ENCODE assay signal across 20 cellular contexts in the genomic region with DNA sequence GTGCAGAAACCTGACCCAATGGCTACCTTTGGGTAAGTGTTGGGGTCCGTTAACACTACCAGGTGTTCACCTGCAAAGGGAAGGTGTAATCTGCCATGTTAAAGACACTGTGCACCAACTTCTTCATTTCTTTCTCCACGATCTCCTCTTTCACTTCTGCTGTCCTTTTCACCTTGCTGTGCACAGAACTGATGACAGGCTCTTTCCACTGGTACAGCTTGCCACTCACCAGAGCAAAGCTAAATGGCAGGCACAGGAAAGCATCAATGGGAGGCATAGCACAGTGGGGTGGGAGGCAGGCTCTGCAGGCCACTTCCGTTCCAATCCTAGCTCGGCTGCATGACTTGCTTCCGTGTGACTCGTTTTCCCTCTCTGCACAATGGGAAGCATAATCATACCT.
"Had no signal": no experiment of that assay in that cellular context is flagged by ENCODE, and none has a peak within 500 bp of the region (broad histone marks: within the 10 kb centered on the region; RNA-seq: fewer than 3 reads in every experiment).

No MANE protein-coding gene starts in this region.

- H3K9ac ChIP-seq: parathyroid adenoma had no signal

- H3K36me3 ChIP-seq: esophagus squamous epithelium, thoracic aorta, upper lobe of right lung had no signal

- ATAC-seq: activated CD8-positive, alpha-beta T cell treated with anti-CD3 and anti-CD28 coated beads, Interleukin-2, amount 10 ng/mL, durations not matched to agents 7 days and 5 days; body of pancreas; effector memory CD8-positive, alpha-beta T cell; left ventricle myocardium superior; sciatic nerve; stimulated activated effector memory CD8-positive, alpha-beta T cell treated with anti-CD3 and anti-CD28 coated beads, Interleukin-12 subunit alpha, Interleukin-12 subunit beta, amount 100 ng/mL, for 72 hours; upper lobe of right lung had no signal

- H3K9me3 ChIP-seq: body of pancreas, esophagus squamous epithelium, thoracic aorta, upper lobe of right lung had no signal

- H3K9me3 Mint-ChIP-seq: activated naive CD8-positive, alpha-beta T cell treated with anti-CD3 and anti-CD28 coated beads, Interleukin-2, amount 10 ng/mL, durations not matched to agents 7 days and 5 days; activated T-cell treated with anti-CD3 and anti-CD28 coated beads, Interleukin-2, amount 50 U/mL, for 24 hours; activated T-helper 2 cell treated with anti-CD3 and anti-CD28 coated beads, Interferon-gamma antibody, Interleukin-2, Interleukin-4, amounts not matched to agents 10 μg/mL and 5 μg/mL and 100 μg/mL, durations not matched to agents 14 hours and 24 hours and 36 hours; effector memory CD8-positive, alpha-beta T cell; stimulated activated effector memory CD8-positive, alpha-beta T cell treated with anti-CD3 and anti-CD28 coated beads, Interleukin-12 subunit alpha, Interleukin-12 subunit beta, amount 100 ng/mL, for 72 hours had no signal

- H3K4me3 Mint-ChIP-seq: activated CD8-positive, alpha-beta T cell treated with anti-CD3 and anti-CD28 coated beads, Interleukin-2, amount 10 ng/mL, durations not matched to agents 7 days and 5 days; activated naive CD8-positive, alpha-beta T cell treated with anti-CD3 and anti-CD28 coated beads, Interleukin-2, amount 10 ng/mL, durations not matched to agents 7 days and 5 days; activated T-cell treated with anti-CD3 and anti-CD28 coated beads, Interleukin-2, amount 50 U/mL, for 24 hours; effector memory CD8-positive, alpha-beta T cell; stimulated activated effector memory CD8-positive, alpha-beta T cell treated with anti-CD3 and anti-CD28 coated beads, Interleukin-12 subunit alpha, Interleukin-12 subunit beta, amount 100 ng/mL, for 72 hours had no signal

- H3K27ac Mint-ChIP-seq: activated CD8-positive, alpha-beta T cell treated with anti-CD3 and anti-CD28 coated beads, Interleukin-2, amount 10 ng/mL, durations not matched to agents 7 days and 5 days; activated naive CD8-positive, alpha-beta T cell treated with anti-CD3 and anti-CD28 coated beads, Interleukin-2, amount 10 ng/mL, durations not matched to agents 7 days and 5 days; activated T-cell treated with anti-CD3 and anti-CD28 coated beads, Interleukin-2, amount 50 U/mL, for 24 hours; activated T-helper 2 cell treated with anti-CD3 and anti-CD28 coated beads, Interferon-gamma antibody, Interleukin-2, Interleukin-4, amounts not matched to agents 10 μg/mL and 5 μg/mL and 100 μg/mL, durations not matched to agents 14 hours and 24 hours and 36 hours; effector memory CD8-positive, alpha-beta T cell; stimulated activated effector memory CD8-positive, alpha-beta T cell treated with anti-CD3 and anti-CD28 coated beads, Interleukin-12 subunit alpha, Interleukin-12 subunit beta, amount 100 ng/mL, for 72 hours had no signal

- H3K4me3 ChIP-seq: body of pancreas, esophagus squamous epithelium, smooth muscle cell, thoracic aorta, upper lobe of right lung had no signal

- DNase-seq: activated CD4-positive, alpha-beta T cell treated with anti-CD3 and anti-CD28 coated beads for 48 hours; activated CD4-positive, CD25-positive, alpha-beta regulatory T cell; activated CD8-positive, alpha-beta T cell treated with anti-CD3 and anti-CD28 coated beads, Interleukin-2, amount 10 ng/mL, durations not matched to agents 7 days and 5 days; activated naive CD4-positive, alpha-beta T cell treated with Interleukin-2 at 50 U/mL for 16 hours; activated naive CD8-positive, alpha-beta T cell treated with anti-CD3 and anti-CD28 coated beads, Interleukin-2, amount 10 ng/mL, durations not matched to agents 7 days and 5 days; activated T-cell treated with anti-CD3 and anti-CD28 coated beads, Interleukin-2, amount 50 U/mL, for 24 hours; amygdala; body of pancreas; caudate nucleus; effector memory CD8-positive, alpha-beta T cell; esophagus squamous epithelium; left ventricle myocardium superior; stimulated activated CD4-positive, alpha-beta T cell treated with anti-CD3 and anti-CD28 coated beads, Interleukin-4, amount 100 ng/mL, for 24 hours; upper lobe of right lung had no signal

- H3K27ac ChIP-seq: body of pancreas, esophagus squamous epithelium, parathyroid adenoma, thoracic aorta, upper lobe of right lung had no signal

- H2AFZ ChIP-seq: parathyroid adenoma had no signal

- H3K27me3 ChIP-seq: body of pancreas, esophagus squamous epithelium, upper lobe of right lung had no signal

- H3K4me2 ChIP-seq: smooth muscle cell had no signal

- H3K27me3 Mint-ChIP-seq: activated T-cell treated with anti-CD3 and anti-CD28 coated beads, Interleukin-2, amount 50 U/mL, for 24 hours; effector memory CD8-positive, alpha-beta T cell had no signal
